ENCODE assay signal across 9 cellular contexts in genomic region chr14:94936411-94936892, GRCh38.
DNase-seq lines count a peak whose midpoint lies in the region; ATAC-seq lines count a peak whose summit lies in the region.
"Had no signal": no experiment of that assay in that cellular context is flagged by ENCODE, and none has a peak within 500 bp of the region (broad histone marks: within the 10 kb centered on the region; RNA-seq: fewer than 3 reads in every experiment).

No MANE protein-coding gene starts in this region.

- in situ Hi-C loops in G401 (cut with HindIII; ENCODE audit: low sequenced_read_pairs) = no loop called here

- DNase-seq in G401 (ENCODE audit: low spot score) = peak; percentile 37
- peak; percentile 97 for DNase-seq in NCI-H82 treated with DMSO at 0.1 percent for 48 hours (lab: John Stamatoyannopoulos, UW; ENCODE audit: unreplicated experiment)
- DNase-seq in left cardiac atrium = peak; percentile 78
- peak; percentile 77 for DNase-seq in sciatic nerve (ENCODE audit: low spot score)
- DNase-seq in NOMO-1 treated with DMSO at 0.1 percent for 48 hours (lab: John Stamatoyannopoulos, UW; ENCODE audit: unreplicated experiment) = no peak
- DNase-seq: activated CD8-positive, alpha-beta memory T cell treated with anti-CD3 and anti-CD28 coated beads, Interleukin-2, amount 10 ng/mL, durations not matched to agents 7 days and 5 days had no signal

- ATAC-seq in left cardiac atrium (peak; percentile 90), sciatic nerve (peak; percentile 78), GM21723 (IDR thresholded peaks at IDR 0.05; ENCODE audit: unreplicated experiment) (no peak), HG02798 (IDR thresholded peaks at IDR 0.05; ENCODE audit: poor library complexity, unreplicated experiment) (no peak), GM21515 (IDR thresholded peaks at IDR 0.05; ENCODE audit: unreplicated experiment) (no peak)
- ATAC-seq: activated CD8-positive, alpha-beta memory T cell treated with anti-CD3 and anti-CD28 coated beads, Interleukin-2, amount 10 ng/mL, durations not matched to agents 7 days and 5 days had no signal

- intact Hi-C loops in left cardiac atrium (cut with DNase I) = no loop called here
- intact Hi-C loops in sciatic nerve (cut with DNase I) = no loop called here

Comparison
In these comparisons a context has a peak if more than half of its experiments do, and no peak if none do; other contexts are left out.
1. ATAC-seq: peak in left cardiac atrium (2 of 2) and sciatic nerve (single experiment); none in GM21723 (single experiment), HG02798 (single experiment) and GM21515 (single experiment).